In genomic region chr22:46663436-46664100, GRCh38 we compare ENCODE assay signal across 16 cellular contexts. TPM values are rescaled to one million over a fixed set of nuclear protein-coding genes. Genes with fewer than 3 reads are reported as not detected.
DNase-seq lines count a peak whose midpoint lies in the region; ATAC-seq and TF ChIP-seq lines count a peak whose summit lies in the region.
"Had no signal": no experiment of that assay in that cellular context is flagged by ENCODE, and none has a peak within 500 bp of the region (broad histone marks: within the 10 kb centered on the region; RNA-seq: fewer than 3 reads in every experiment).

No MANE protein-coding gene starts in this region.

- no peak overlapping the region for H3K4me3 ChIP-seq in left ventricle myocardium inferior
- no peak overlapping the region for H3K4me3 ChIP-seq in osteoblast (ENCODE audit: insufficient read depth, low read length)
- H3K4me3 ChIP-seq: GM23248 had no signal

- H3K27ac Mint-ChIP-seq in activated CD4-positive, alpha-beta memory T cell treated with anti-CD3 and anti-CD28 coated beads for 36 hours, result peak overlapping the region; percentile 28
- H3K27ac Mint-ChIP-seq in activated CD4-positive, alpha-beta memory T cell treated with anti-CD3 and anti-CD28 coated beads, Interleukin-2, amount 10 ng/mL, durations not matched to agents 7 days and 5 days, result no peak overlapping the region
- H3K27ac Mint-ChIP-seq in activated T-helper 17 cell treated with anti-CD3 and anti-CD28 coated beads, Interleukin-2, amount 50 U/mL, for 72 hours, result peak overlapping the region; percentile 22
- H3K27ac Mint-ChIP-seq: CD4-positive, alpha-beta T cell had no signal

- peaks cover 72% of the 10 kb centered on the region for H3K36me3 ChIP-seq in left ventricle myocardium inferior
- H3K36me3 ChIP-seq in osteoblast (ENCODE audit: insufficient read depth, low read length), result no peaks in the 10 kb centered on the region

- no peaks in the 10 kb centered on the region for H3K9me3 Mint-ChIP-seq in activated CD4-positive, alpha-beta memory T cell treated with anti-CD3 and anti-CD28 coated beads for 36 hours
- H3K9me3 Mint-ChIP-seq in activated CD4-positive, alpha-beta memory T cell treated with anti-CD3 and anti-CD28 coated beads, Interleukin-2, amount 10 ng/mL, durations not matched to agents 7 days and 5 days, result no peaks in the 10 kb centered on the region
- no peaks in the 10 kb centered on the region for H3K9me3 Mint-ChIP-seq in activated T-helper 17 cell treated with anti-CD3 and anti-CD28 coated beads, Interleukin-2, amount 50 U/mL, for 72 hours
- H3K9me3 Mint-ChIP-seq: CD4-positive, alpha-beta T cell had no signal

- H3K27ac ChIP-seq in left ventricle myocardium inferior (replicated peaks), result no peak overlapping the region
- H3K27ac ChIP-seq in osteoblast (ENCODE audit: low read depth, low read length), result no peak overlapping the region
- H3K27ac ChIP-seq: 22Rv1, GM23248 had no signal

- H2AFZ ChIP-seq in osteoblast (ENCODE audit: low read length), result no peak overlapping the region
- H2AFZ ChIP-seq: GM23248 had no signal

- H3K4me1 ChIP-seq in left ventricle myocardium inferior, result peaks cover 38% of the 10 kb centered on the region
- H3K4me1 ChIP-seq in osteoblast (ENCODE audit: insufficient read depth, low read length), result no peaks in the 10 kb centered on the region

- no peaks in the 10 kb centered on the region for H3K36me3 Mint-ChIP-seq in activated CD4-positive, alpha-beta memory T cell treated with anti-CD3 and anti-CD28 coated beads for 36 hours
- no peaks in the 10 kb centered on the region for H3K36me3 Mint-ChIP-seq in activated CD4-positive, alpha-beta memory T cell treated with anti-CD3 and anti-CD28 coated beads, Interleukin-2, amount 10 ng/mL, durations not matched to agents 7 days and 5 days (ENCODE audit: low read depth)
- no peaks in the 10 kb centered on the region for H3K36me3 Mint-ChIP-seq in activated T-helper 17 cell treated with anti-CD3 and anti-CD28 coated beads, Interleukin-2, amount 50 U/mL, for 72 hours (ENCODE audit: low read depth)

- intact Hi-C loops in activated CD4-positive, alpha-beta memory T cell treated with anti-CD3 and anti-CD28 coated beads for 36 hours (cut with micrococcal nuclease), result no loop called here
- intact Hi-C loops in left ventricle myocardium superior (cut with micrococcal nuclease) (no loop called here), left ventricle myocardium inferior (cut with micrococcal nuclease) (no loop called here)

- POLR2A ChIA-PET in activated CD4-positive, alpha-beta memory T cell treated with anti-CD3 and anti-CD28 coated beads for 36 hours (lab: Charles Lee), result no interaction called here
- POLR2A ChIA-PET in activated CD4-positive, alpha-beta memory T cell treated with anti-CD3 and anti-CD28 coated beads, Interleukin-2, amount 10 ng/mL, durations not matched to agents 7 days and 5 days (lab: Charles Lee), result no interaction called here

- H3K9me3 ChIP-seq in left ventricle myocardium inferior (replicated peaks), result no peaks in the 10 kb centered on the region
- no peaks in the 10 kb centered on the region for H3K9me3 ChIP-seq in osteoblast (ENCODE audit: low read depth, low read length)

- CTCF ChIA-PET in activated CD4-positive, alpha-beta memory T cell treated with anti-CD3 and anti-CD28 coated beads for 36 hours (lab: Charles Lee), result interaction anchor here (1.7 kb wide), 1 partner anchor 100 kb away, joined by 5 read pairs; no protein-coding TSS in a partner anchor
- CTCF ChIA-PET in activated CD4-positive, alpha-beta memory T cell treated with anti-CD3 and anti-CD28 coated beads, Interleukin-2, amount 10 ng/mL, durations not matched to agents 7 days and 5 days (lab: Charles Lee), result no interaction called here

- H3K4me3 Mint-ChIP-seq in activated CD4-positive, alpha-beta memory T cell treated with anti-CD3 and anti-CD28 coated beads for 36 hours, result no peak overlapping the region
- no peak overlapping the region for H3K4me3 Mint-ChIP-seq in activated CD4-positive, alpha-beta memory T cell treated with anti-CD3 and anti-CD28 coated beads, Interleukin-2, amount 10 ng/mL, durations not matched to agents 7 days and 5 days
- no peak overlapping the region for H3K4me3 Mint-ChIP-seq in activated T-helper 17 cell treated with anti-CD3 and anti-CD28 coated beads, Interleukin-2, amount 50 U/mL, for 72 hours
- H3K4me3 Mint-ChIP-seq: CD4-positive, alpha-beta T cell had no signal

- no peak for DNase-seq in activated CD4-positive, alpha-beta memory T cell treated with anti-CD3 and anti-CD28 coated beads for 36 hours
- no peak for DNase-seq in activated CD4-positive, alpha-beta memory T cell treated with anti-CD3 and anti-CD28 coated beads, Interleukin-2, amount 10 ng/mL, durations not matched to agents 7 days and 5 days
- DNase-seq in left ventricle myocardium superior (peak; percentile 29), left ventricle myocardium inferior (no peak), osteoblast (ENCODE audit: insufficient read length, low spot score, missing footprints) (peak; percentile 75), AG08395 (ENCODE audit: low spot score) (no peak)
- DNase-seq in activated CD4-positive, CD25-positive, alpha-beta regulatory T cell treated with anti-CD3 and anti-CD28 coated beads, Interleukin-2, amount 50 U/mL, for 72 hours, result no peak
- DNase-seq: AML-193; C1 segment of cervical spinal cord; Calu3; CD4-positive, alpha-beta T cell; DMS 273 treated with DMSO at 0.1 percent for 48 hours; GM23248; H7 had no signal

- H3K27me3 Mint-ChIP-seq in activated CD4-positive, alpha-beta memory T cell treated with anti-CD3 and anti-CD28 coated beads for 36 hours, result no peaks in the 10 kb centered on the region
- H3K27me3 Mint-ChIP-seq in activated CD4-positive, alpha-beta memory T cell treated with anti-CD3 and anti-CD28 coated beads, Interleukin-2, amount 10 ng/mL, durations not matched to agents 7 days and 5 days, result no peaks in the 10 kb centered on the region
- H3K27me3 Mint-ChIP-seq in activated T-helper 17 cell treated with anti-CD3 and anti-CD28 coated beads, Interleukin-2, amount 50 U/mL, for 72 hours, result no peaks in the 10 kb centered on the region
- H3K27me3 Mint-ChIP-seq: CD4-positive, alpha-beta T cell had no signal

- H4K20me1 ChIP-seq in osteoblast (ENCODE audit: insufficient read depth, low read length), result peaks cover 15% of the 10 kb centered on the region

- no peak overlapping the region for H3K4me2 ChIP-seq in osteoblast (ENCODE audit: insufficient read depth, low read length)

- no peak for ATAC-seq in left ventricle myocardium superior
- no peak for ATAC-seq in activated T-helper 17 cell treated with anti-CD3 and anti-CD28 coated beads, Interleukin-2, amount 50 U/mL, for 72 hours (replicated peaks)

- TF ChIP-seq CTCF in left ventricle myocardium inferior (IDR thresholded peaks at IDR 0.05; ENCODE audit: borderline replicate concordance), result no peak
- no peak for TF ChIP-seq CTCF in osteoblast (IDR thresholded peaks at IDR 0.05; ENCODE audit: extremely low read depth, low read depth, low read length)

- no peaks in the 10 kb centered on the region for H3K79me2 ChIP-seq in osteoblast (ENCODE audit: insufficient read depth, low read length)

- H3K27me3 ChIP-seq in left ventricle myocardium inferior (ENCODE audit: low read depth), result no peaks in the 10 kb centered on the region
- no peaks in the 10 kb centered on the region for H3K27me3 ChIP-seq in osteoblast (ENCODE audit: insufficient read depth, low read length)

- H3K4me1 Mint-ChIP-seq in activated CD4-positive, alpha-beta memory T cell treated with anti-CD3 and anti-CD28 coated beads for 36 hours (ENCODE audit: low read depth), result peaks cover 23% of the 10 kb centered on the region
- peaks cover 22% of the 10 kb centered on the region for H3K4me1 Mint-ChIP-seq in activated CD4-positive, alpha-beta memory T cell treated with anti-CD3 and anti-CD28 coated beads, Interleukin-2, amount 10 ng/mL, durations not matched to agents 7 days and 5 days
- H3K4me1 Mint-ChIP-seq in activated T-helper 17 cell treated with anti-CD3 and anti-CD28 coated beads, Interleukin-2, amount 50 U/mL, for 72 hours, result peaks cover 13% of the 10 kb centered on the region

RNA-seq across cellular contexts. Expression of gene GRAMD4, which starts 43.4 kb away (rescaled TPM):
- 10 to 100 TPM; 50.4 to 52.0 TPM for total RNA-seq in activated CD4-positive, alpha-beta memory T cell treated with anti-CD3 and anti-CD28 coated beads for 36 hours
- 10 to 100 TPM; 52.9 to 54.8 TPM for total RNA-seq in activated CD4-positive, alpha-beta memory T cell treated with anti-CD3 and anti-CD28 coated beads, Interleukin-2, amount 10 ng/mL, durations not matched to agents 7 days and 5 days
- 94.0 TPM for total RNA-seq in left ventricle myocardium superior
- 77.6 TPM for total RNA-seq in left ventricle myocardium inferior
- 10 to 100 TPM; 23.6 to 51.0 TPM for total RNA-seq in activated T-helper 17 cell treated with anti-CD3 and anti-CD28 coated beads, Interleukin-2, amount 50 U/mL, for 72 hours
- total RNA-seq in osteoblast, result 16.8 and 17.0 TPM in 2 replicates

Comparison
In these comparisons a context has a peak if more than half of its experiments do, and no peak if none do; other contexts are left out.
1. DNase-seq: peak in left ventricle myocardium superior (single experiment) and osteoblast (single experiment); none in activated CD4-positive, alpha-beta memory T cell treated with anti-CD3 and anti-CD28 coated beads for 36 hours (single experiment), activated CD4-positive, alpha-beta memory T cell treated with anti-CD3 and anti-CD28 coated beads, Interleukin-2, amount 10 ng/mL, durations not matched to agents 7 days and 5 days (single experiment), left ventricle myocardium inferior (single experiment), activated CD4-positive, CD25-positive, alpha-beta regulatory T cell treated with anti-CD3 and anti-CD28 coated beads, Interleukin-2, amount 50 U/mL, for 72 hours (single experiment) and AG08395 (single experiment).